1 cellular context compared by ENCODE assay signal in the genomic region with DNA sequence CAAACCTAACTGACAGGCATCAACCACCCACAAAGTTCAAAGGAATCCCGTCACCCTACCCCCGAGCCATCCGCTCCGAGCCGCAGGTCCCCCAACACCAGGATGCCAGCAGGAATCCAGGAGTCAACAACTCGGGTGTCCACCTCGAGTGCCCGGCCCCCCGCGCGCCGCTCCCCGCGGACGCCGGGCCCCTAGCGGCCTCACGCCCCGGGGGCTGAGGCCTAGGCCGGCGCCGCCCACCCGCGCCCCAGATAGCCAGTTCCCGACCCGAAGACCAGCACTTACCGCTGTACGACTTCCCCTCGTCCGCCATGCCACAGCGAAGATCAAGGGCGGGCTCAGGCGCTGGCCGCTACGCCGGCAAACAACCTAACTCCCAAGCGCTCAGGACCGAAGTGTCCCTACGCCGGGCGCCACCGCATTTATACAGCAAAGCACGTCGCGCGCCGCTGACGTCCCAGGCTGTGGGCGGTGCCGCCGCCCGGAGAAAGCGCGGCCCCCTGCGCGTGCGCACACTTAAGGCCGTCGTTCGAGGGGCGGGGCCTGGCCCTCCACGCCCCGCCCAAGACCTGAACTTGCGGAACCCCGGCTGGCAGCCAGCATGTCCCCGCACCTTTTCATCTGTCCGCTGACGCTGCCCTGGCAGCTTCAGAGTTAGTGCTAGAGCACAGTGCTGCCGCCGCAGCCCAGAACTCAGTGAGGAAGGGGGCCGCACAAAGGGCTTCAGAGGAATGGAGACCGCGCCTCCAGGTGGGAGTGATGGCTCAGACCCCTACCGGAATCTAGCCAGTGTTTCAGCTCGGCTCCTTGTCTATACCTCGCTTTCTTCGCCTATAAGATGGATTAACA.
TF ChIP-seq lines count a peak whose summit lies in the region.

NXF1 (minus strand) TSS at position 397 of the 849 bp plus-strand sequence; CDS start at position 313, 84 bp downstream.

TF ChIP-seq in HepG2, 621 proteins besides CTCF, POLR2A, EP300 and RAD21 (continued from another document and continues in another):
- TF ChIP-seq GABPA (IDR thresholded peaks at IDR 0.05; ENCODE audit: low read depth, low read length) (no peak; the same call in 1 of the 2 replicates), GABPA (CRISPR knock-in tag; IDR thresholded peaks at IDR 0.05; ENCODE audit: low read depth) (0 out of 2 replicates have a peak, but pooled peaks have one; percentile 16), MATR3 (CRISPR knock-in tag; IDR thresholded peaks at IDR 0.05) (no peak), SNRNP70 (IDR thresholded peaks at IDR 0.05; ENCODE audit: low read depth, low read length) (no peak), ZNF24 (IDR thresholded peaks at IDR 0.05) (no peak), PATZ1 (CRISPR knock-in tag; IDR thresholded peaks at IDR 0.05) (peak; percentile 76), ISX (CRISPR knock-in tag; conservative IDR thresholded peaks at IDR 0.05) (no peak), ZNF816 (CRISPR knock-in tag; IDR thresholded peaks at IDR 0.05; ENCODE audit: borderline replicate concordance) (peak; percentile 93), KDM2A (CRISPR knock-in tag; IDR thresholded peaks at IDR 0.05; ENCODE audit: borderline replicate concordance, low read depth) (peak; percentile 100), HNF1A (IDR thresholded peaks at IDR 0.05; ENCODE audit: low read depth) (no peak), HNF1A (CRISPR knock-in tag; IDR thresholded peaks at IDR 0.05; ENCODE audit: borderline replicate concordance) (peak; percentile 75), ZNF709 (CRISPR knock-in tag; IDR thresholded peaks at IDR 0.05) (peak; percentile 86), ZNF451 (CRISPR knock-in tag; IDR thresholded peaks at IDR 0.05) (peak; percentile 96), ZNF33A (CRISPR knock-in tag; IDR thresholded peaks at IDR 0.05; ENCODE audit: borderline replicate concordance) (no peak), SMARCC2 (IDR thresholded peaks at IDR 0.05) (no peak), SMAD1 (CRISPR knock-in tag; IDR thresholded peaks at IDR 0.05; ENCODE audit: borderline replicate concordance, low read depth) (0 out of 2 replicates have a peak, but pooled peaks have one; percentile 29), ZNF678 (CRISPR knock-in tag; IDR thresholded peaks at IDR 0.05) (peak; percentile 90), SP4 (CRISPR knock-in tag; IDR thresholded peaks at IDR 0.05) (peak; percentile 97), ASH2L (IDR thresholded peaks at IDR 0.05; ENCODE audit: insufficient read length, low read depth, low read length) (peak; percentile 83), ZNF883 (CRISPR knock-in tag; IDR thresholded peaks at IDR 0.05; ENCODE audit: not compliant biosample characterization) (peak; percentile 93), SMYD3 (CRISPR knock-in tag; IDR thresholded peaks at IDR 0.05) (no peak), ZNF839 (CRISPR knock-in tag; IDR thresholded peaks at IDR 0.05; ENCODE audit: borderline replicate concordance) (no peak), TEAD2 (CRISPR knock-in tag; IDR thresholded peaks at IDR 0.05) (no peak), U2AF1 (optimal IDR thresholded peaks at IDR 0.05; ENCODE audit: low read depth, low read length) (peak; percentile 78), AHR (CRISPR knock-in tag; IDR thresholded peaks at IDR 0.05) (peak; percentile 95), ZNF75D (CRISPR knock-in tag; IDR thresholded peaks at IDR 0.05; ENCODE audit: borderline replicate concordance) (no peak), CREM (IDR thresholded peaks at IDR 0.05) (peak; percentile 92), CREM (CRISPR knock-in tag; IDR thresholded peaks at IDR 0.05) (peak; percentile 74), SALL1 (CRISPR knock-in tag; IDR thresholded peaks at IDR 0.05) (peak; percentile 92)
- TF ChIP-seq, protein P1, sequence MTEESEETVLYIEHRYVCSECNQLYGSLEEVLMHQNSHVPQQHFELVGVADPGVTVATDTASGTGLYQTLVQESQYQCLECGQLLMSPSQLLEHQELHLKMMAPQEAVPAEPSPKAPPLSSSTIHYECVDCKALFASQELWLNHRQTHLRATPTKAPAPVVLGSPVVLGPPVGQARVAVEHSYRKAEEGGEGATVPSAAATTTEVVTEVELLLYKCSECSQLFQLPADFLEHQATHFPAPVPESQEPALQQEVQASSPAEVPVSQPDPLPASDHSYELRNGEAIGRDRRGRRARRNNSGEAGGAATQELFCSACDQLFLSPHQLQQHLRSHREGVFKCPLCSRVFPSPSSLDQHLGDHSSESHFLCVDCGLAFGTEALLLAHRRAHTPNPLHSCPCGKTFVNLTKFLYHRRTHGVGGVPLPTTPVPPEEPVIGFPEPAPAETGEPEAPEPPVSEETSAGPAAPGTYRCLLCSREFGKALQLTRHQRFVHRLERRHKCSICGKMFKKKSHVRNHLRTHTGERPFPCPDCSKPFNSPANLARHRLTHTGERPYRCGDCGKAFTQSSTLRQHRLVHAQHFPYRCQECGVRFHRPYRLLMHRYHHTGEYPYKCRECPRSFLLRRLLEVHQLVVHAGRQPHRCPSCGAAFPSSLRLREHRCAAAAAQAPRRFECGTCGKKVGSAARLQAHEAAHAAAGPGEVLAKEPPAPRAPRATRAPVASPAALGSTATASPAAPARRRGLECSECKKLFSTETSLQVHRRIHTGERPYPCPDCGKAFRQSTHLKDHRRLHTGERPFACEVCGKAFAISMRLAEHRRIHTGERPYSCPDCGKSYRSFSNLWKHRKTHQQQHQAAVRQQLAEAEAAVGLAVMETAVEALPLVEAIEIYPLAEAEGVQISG (CRISPR knock-in tag; IDR thresholded peaks at IDR 0.05), result peak; percentile 91
- TF ChIP-seq, protein P2, sequence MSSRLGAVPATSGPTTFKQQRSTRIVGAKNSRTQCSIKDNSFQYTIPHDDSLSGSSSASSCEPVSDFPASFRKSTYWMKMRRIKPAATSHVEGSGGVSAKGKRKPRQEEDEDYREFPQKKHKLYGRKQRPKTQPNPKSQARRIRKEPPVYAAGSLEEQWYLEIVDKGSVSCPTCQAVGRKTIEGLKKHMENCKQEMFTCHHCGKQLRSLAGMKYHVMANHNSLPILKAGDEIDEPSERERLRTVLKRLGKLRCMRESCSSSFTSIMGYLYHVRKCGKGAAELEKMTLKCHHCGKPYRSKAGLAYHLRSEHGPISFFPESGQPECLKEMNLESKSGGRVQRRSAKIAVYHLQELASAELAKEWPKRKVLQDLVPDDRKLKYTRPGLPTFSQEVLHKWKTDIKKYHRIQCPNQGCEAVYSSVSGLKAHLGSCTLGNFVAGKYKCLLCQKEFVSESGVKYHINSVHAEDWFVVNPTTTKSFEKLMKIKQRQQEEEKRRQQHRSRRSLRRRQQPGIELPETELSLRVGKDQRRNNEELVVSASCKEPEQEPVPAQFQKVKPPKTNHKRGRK (CRISPR knock-in tag; IDR thresholded peaks at IDR 0.05), result no peak
- TF ChIP-seq, protein P3, sequence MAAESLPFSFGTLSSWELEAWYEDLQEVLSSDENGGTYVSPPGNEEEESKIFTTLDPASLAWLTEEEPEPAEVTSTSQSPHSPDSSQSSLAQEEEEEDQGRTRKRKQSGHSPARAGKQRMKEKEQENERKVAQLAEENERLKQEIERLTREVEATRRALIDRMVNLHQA (CRISPR knock-in tag; IDR thresholded peaks at IDR 0.05), result 0 out of 2 replicates have a peak, but pooled peaks have one; percentile 49
- TF ChIP-seq, protein P4, sequence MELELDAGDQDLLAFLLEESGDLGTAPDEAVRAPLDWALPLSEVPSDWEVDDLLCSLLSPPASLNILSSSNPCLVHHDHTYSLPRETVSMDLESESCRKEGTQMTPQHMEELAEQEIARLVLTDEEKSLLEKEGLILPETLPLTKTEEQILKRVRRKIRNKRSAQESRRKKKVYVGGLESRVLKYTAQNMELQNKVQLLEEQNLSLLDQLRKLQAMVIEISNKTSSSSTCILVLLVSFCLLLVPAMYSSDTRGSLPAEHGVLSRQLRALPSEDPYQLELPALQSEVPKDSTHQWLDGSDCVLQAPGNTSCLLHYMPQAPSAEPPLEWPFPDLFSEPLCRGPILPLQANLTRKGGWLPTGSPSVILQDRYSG (CRISPR knock-in tag; IDR thresholded peaks at IDR 0.05), result peak; percentile 71; the same call in 1 of the 2 replicates
- TF ChIP-seq, protein P5, sequence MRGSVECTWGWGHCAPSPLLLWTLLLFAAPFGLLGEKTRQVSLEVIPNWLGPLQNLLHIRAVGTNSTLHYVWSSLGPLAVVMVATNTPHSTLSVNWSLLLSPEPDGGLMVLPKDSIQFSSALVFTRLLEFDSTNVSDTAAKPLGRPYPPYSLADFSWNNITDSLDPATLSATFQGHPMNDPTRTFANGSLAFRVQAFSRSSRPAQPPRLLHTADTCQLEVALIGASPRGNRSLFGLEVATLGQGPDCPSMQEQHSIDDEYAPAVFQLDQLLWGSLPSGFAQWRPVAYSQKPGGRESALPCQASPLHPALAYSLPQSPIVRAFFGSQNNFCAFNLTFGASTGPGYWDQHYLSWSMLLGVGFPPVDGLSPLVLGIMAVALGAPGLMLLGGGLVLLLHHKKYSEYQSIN (CRISPR knock-in tag; IDR thresholded peaks at IDR 0.05; ENCODE audit: borderline replicate concordance), result no peak
- TF ChIP-seq, protein P6, sequence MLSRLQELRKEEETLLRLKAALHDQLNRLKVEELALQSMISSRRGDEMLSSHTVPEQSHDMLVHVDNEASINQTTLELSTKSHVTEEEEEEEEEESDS (CRISPR knock-in tag; IDR thresholded peaks at IDR 0.05; ENCODE audit: borderline replicate concordance), result no peak
- TF ChIP-seq, protein P7, sequence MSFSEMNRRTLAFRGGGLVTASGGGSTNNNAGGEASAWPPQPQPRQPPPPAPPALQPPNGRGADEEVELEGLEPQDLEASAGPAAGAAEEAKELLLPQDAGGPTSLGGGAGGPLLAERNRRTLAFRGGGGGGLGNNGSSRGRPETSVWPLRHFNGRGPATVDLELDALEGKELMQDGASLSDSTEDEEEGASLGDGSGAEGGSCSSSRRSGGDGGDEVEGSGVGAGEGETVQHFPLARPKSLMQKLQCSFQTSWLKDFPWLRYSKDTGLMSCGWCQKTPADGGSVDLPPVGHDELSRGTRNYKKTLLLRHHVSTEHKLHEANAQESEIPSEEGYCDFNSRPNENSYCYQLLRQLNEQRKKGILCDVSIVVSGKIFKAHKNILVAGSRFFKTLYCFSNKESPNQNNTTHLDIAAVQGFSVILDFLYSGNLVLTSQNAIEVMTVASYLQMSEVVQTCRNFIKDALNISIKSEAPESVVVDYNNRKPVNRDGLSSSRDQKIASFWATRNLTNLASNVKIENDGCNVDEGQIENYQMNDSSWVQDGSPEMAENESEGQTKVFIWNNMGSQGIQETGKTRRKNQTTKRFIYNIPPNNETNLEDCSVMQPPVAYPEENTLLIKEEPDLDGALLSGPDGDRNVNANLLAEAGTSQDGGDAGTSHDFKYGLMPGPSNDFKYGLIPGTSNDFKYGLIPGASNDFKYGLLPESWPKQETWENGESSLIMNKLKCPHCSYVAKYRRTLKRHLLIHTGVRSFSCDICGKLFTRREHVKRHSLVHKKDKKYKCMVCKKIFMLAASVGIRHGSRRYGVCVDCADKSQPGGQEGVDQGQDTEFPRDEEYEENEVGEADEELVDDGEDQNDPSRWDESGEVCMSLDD (CRISPR knock-in tag; IDR thresholded peaks at IDR 0.05; ENCODE audit: borderline replicate concordance), result 0 out of 2 replicates have a peak, but pooled peaks have one; percentile 28
- TF ChIP-seq, protein P8, sequence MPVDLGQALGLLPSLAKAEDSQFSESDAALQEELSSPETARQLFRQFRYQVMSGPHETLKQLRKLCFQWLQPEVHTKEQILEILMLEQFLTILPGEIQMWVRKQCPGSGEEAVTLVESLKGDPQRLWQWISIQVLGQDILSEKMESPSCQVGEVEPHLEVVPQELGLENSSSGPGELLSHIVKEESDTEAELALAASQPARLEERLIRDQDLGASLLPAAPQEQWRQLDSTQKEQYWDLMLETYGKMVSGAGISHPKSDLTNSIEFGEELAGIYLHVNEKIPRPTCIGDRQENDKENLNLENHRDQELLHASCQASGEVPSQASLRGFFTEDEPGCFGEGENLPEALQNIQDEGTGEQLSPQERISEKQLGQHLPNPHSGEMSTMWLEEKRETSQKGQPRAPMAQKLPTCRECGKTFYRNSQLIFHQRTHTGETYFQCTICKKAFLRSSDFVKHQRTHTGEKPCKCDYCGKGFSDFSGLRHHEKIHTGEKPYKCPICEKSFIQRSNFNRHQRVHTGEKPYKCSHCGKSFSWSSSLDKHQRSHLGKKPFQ (CRISPR knock-in tag; IDR thresholded peaks at IDR 0.05; ENCODE audit: insufficient replicate concordance), result no peak
